ENCODE assay signal across 1 cellular context in genomic region chr15:55823699-55824098, GRCh38.
TF ChIP-seq lines count a peak whose summit lies in the region.

No MANE protein-coding gene starts in this region.

TF ChIP-seq in HCT116, 20 proteins besides CTCF, POLR2A, EP300 and RAD21 (continued from another document):
- TF ChIP-seq REST (IDR thresholded peaks at IDR 0.05; ENCODE audit: low read depth) = no peak
- no peak for TF ChIP-seq CEBPB (IDR thresholded peaks at IDR 0.05; ENCODE audit: low read depth)
- no peak for TF ChIP-seq ZNF274 (IDR thresholded peaks at IDR 0.05; ENCODE audit: low read depth, low read length)
- no peak for TF ChIP-seq YY1 (IDR thresholded peaks at IDR 0.05; ENCODE audit: extremely low read depth, insufficient replicate concordance, low read depth, low read length)
- no peak for TF ChIP-seq JUND (IDR thresholded peaks at IDR 0.05)
- TF ChIP-seq ELF1 (IDR thresholded peaks at IDR 0.05; ENCODE audit: borderline replicate concordance, low read depth) = no peak
TF ChIP-seq in HCT116: peak in this region for 0.
